ENCODE assay signal across 27 cellular contexts in the genomic region with DNA sequence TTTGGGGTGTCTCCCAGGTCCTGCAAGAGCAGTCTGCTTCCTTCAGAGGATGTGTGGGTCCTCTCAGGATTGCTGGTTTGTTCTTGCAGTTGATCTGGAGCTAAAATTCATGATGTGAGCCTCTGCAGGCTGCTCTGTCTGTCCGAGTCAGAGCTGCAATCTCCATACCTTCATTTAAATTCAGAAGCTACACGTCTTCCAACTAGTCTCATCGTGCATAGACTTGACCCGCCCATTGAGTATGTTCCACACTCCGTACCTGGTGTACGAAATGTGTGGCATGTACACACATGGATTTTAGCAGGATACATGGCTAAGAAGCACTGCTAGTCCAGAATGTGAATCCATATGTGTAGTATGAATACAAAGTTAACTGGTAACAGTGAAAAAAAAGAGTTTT. TPM values are rescaled to one million over a fixed set of nuclear protein-coding genes. Genes with fewer than 3 reads are reported as not detected.
DNase-seq lines count a peak whose midpoint lies in the region; ATAC-seq, FAIRE-seq and TF ChIP-seq lines count a peak whose summit lies in the region.
"Had no signal": no experiment of that assay in that cellular context is flagged by ENCODE, and none has a peak within 500 bp of the region (broad histone marks: within the 10 kb centered on the region; RNA-seq: fewer than 3 reads in every experiment).

No MANE protein-coding gene starts in this region.

- H3K27me3 ChIP-seq in GM23338 (ENCODE audit: insufficient read depth) = no peaks in the 10 kb centered on the region
- no peaks in the 10 kb centered on the region for H3K27me3 ChIP-seq in H1 (replicated peaks in 1 of 4; ENCODE audit: control insufficient read depth in 3 of 4, extremely low read depth in 1 of 4, insufficient read depth in 3 of 4, low read length in 3 of 4)
- no peaks in the 10 kb centered on the region for H3K27me3 ChIP-seq in keratinocyte (ENCODE audit: control insufficient read depth, extremely low read depth, insufficient read depth, low read length)
- H3K27me3 ChIP-seq: BLaER1 treated with 17β-estradiol and CSF1 and Interleukin-3, amounts not matched to agents 10 nM and 100 nM had no signal

- intact Hi-C loops in activated naive CD4-positive, alpha-beta T cell treated with anti-CD3 and anti-CD28 coated beads for 36 hours (cut with micrococcal nuclease) = no loop called here

- dilution Hi-C loops in keratinocyte (cut with MboI; ENCODE audit: extremely low pct_ligation_motif_present, low sequenced_read_pairs) = no loop called here

- peaks cover 9% of the 10 kb centered on the region; the same call in 2 of the 3 replicates for H3K9me3 Mint-ChIP-seq in GM23338
- no peaks in the 10 kb centered on the region for H3K9me3 Mint-ChIP-seq in activated naive CD4-positive, alpha-beta T cell treated with anti-CD3 and anti-CD28 coated beads for 36 hours
- H3K9me3 Mint-ChIP-seq: CD8-positive, alpha-beta T cell had no signal

- FAIRE-seq in H1 (lab: Jason Lieb, UNC) (no peak), keratinocyte (lab: Jason Lieb, UNC) (peak; percentile 89)
- FAIRE-seq: GM12878, GM12892, GM18507 had no signal

- no peak overlapping the region for H2BK15ac ChIP-seq in H1 (ENCODE audit: low read length)

- H2AFZ ChIP-seq in GM23338 (peak overlapping the region; percentile 79; the same call in 1 of the 2 replicates), H1 (ENCODE audit: low read length) (0 out of 2 replicates have a peak overlapping the region, but pooled peaks have one; percentile 32), keratinocyte (ENCODE audit: control insufficient read depth, low read length) (peak overlapping the region; percentile 93)

- ATAC-seq in GM23338 (no peak), esophagus mucosa (peak; percentile 98), HG03097 (IDR thresholded peaks at IDR 0.05; ENCODE audit: low FRiP score, unreplicated experiment) (no peak)
- ATAC-seq: CD8-positive, alpha-beta T cell; GM12878 had no signal

- no peak overlapping the region for H3K27ac ChIP-seq in GM23338 (ENCODE audit: low read depth)
- no peak overlapping the region for H3K27ac ChIP-seq in H1 (ENCODE audit: low read depth, low read length)
- no peak overlapping the region for H3K27ac ChIP-seq in keratinocyte (ENCODE audit: control insufficient read depth, insufficient read depth, low read length)
- H3K27ac ChIP-seq: BLaER1 treated with 17β-estradiol and CSF1 and Interleukin-3, amounts not matched to agents 10 nM and 100 nM; C4-2B had no signal

- H2BK12ac ChIP-seq in H1 (ENCODE audit: low read depth, low read length) = no peak overlapping the region; the same call in 1 of the 2 replicates

- H3K4me2 ChIP-seq in GM23338 (no peak overlapping the region), H1 (ENCODE audit: insufficient read depth in 1 of 2, low read depth in 2 of 2, low read length in 2 of 2) (no peak overlapping the region), keratinocyte (ENCODE audit: control insufficient read depth, extremely low read depth, insufficient read depth, low read depth, low read length) (peak overlapping the region; percentile 85)
- H3K4me2 ChIP-seq: BLaER1 treated with 17β-estradiol and CSF1 and Interleukin-3, amounts not matched to agents 10 nM and 100 nM had no signal

- H3K36me3 ChIP-seq in GM23338 (ENCODE audit: insufficient read depth) (no peaks in the 10 kb centered on the region), H1 (ENCODE audit: control insufficient read depth in 2 of 4, insufficient read depth in 4 of 4, low read length in 3 of 4) (no peaks in the 10 kb centered on the region), keratinocyte (ENCODE audit: control insufficient read depth in 2 of 2, extremely low read depth in 1 of 2, insufficient read depth in 2 of 2, low read length in 2 of 2) (no peaks in the 10 kb centered on the region)
- H3K36me3 ChIP-seq: BLaER1 treated with 17β-estradiol and CSF1 and Interleukin-3, amounts not matched to agents 10 nM and 100 nM had no signal

- H4K91ac ChIP-seq in H1 (replicated peaks; ENCODE audit: insufficient read length, low read length) = no peak overlapping the region

- POLR2A ChIA-PET in H1 (lab: Charles Lee; ENCODE audit: partially characterized antibody) = no interaction called here

- no peaks in the 10 kb centered on the region for H4K20me1 ChIP-seq in GM23338 (replicated peaks; ENCODE audit: insufficient read depth)
- H4K20me1 ChIP-seq in H1 (replicated peaks in 1 of 2; ENCODE audit: control insufficient read depth in 1 of 2, insufficient read depth in 2 of 2, low read length in 2 of 2) = no peaks in the 10 kb centered on the region
- no peaks in the 10 kb centered on the region for H4K20me1 ChIP-seq in keratinocyte (ENCODE audit: control insufficient read depth, extremely low read depth, insufficient read depth, low read length)
- H4K20me1 ChIP-seq: BLaER1 treated with 17β-estradiol and CSF1 and Interleukin-3, amounts not matched to agents 10 nM and 100 nM had no signal

- peaks cover 2% of the 10 kb centered on the region for H3K27me3 Mint-ChIP-seq in GM23338 (ENCODE audit: insufficient read depth, low read depth, poor library complexity)
- H3K27me3 Mint-ChIP-seq in activated naive CD4-positive, alpha-beta T cell treated with anti-CD3 and anti-CD28 coated beads for 36 hours (ENCODE audit: low read depth) = peaks cover 22% of the 10 kb centered on the region

- no peaks in the 10 kb centered on the region for H3K79me1 ChIP-seq in H1 (ENCODE audit: low read depth, low read length)

- H3F3A ChIP-seq in GM23338 (replicated peaks; ENCODE audit: low read depth) = no peaks in the 10 kb centered on the region

- H3K4me3 ChIP-seq in GM23338 = no peak overlapping the region
- H3K4me3 ChIP-seq in H1 (ENCODE audit: extremely low read depth in 1 of 4, insufficient read depth in 2 of 4, low read depth in 3 of 4, low read length in 4 of 4) = no peak overlapping the region
- H3K4me3 ChIP-seq in keratinocyte (ENCODE audit: control insufficient read depth in 2 of 3, extremely low read depth in 1 of 3, insufficient read depth in 2 of 3, low read depth in 1 of 3, low read length in 3 of 3) = peak overlapping the region in 1 of 3 experiments; percentile 11
- H3K4me3 ChIP-seq: BLaER1 treated with 17β-estradiol and CSF1 and Interleukin-3, amounts not matched to agents 10 nM and 100 nM; GM12878 had no signal

- in situ Hi-C loops in ACHN (cut with HindIII; ENCODE audit: low pct_ligation_motif_present, low pct_unique_long_range_greater_than_20kb, low sequenced_read_pairs) = no loop called here

- H3K9me1 ChIP-seq in keratinocyte (ENCODE audit: control insufficient read depth, extremely low read depth, insufficient read depth, low read length) = no peaks in the 10 kb centered on the region

- no peaks in the 10 kb centered on the region for H3K36me3 Mint-ChIP-seq in GM23338 (ENCODE audit: low read depth)
- H3K36me3 Mint-ChIP-seq in activated naive CD4-positive, alpha-beta T cell treated with anti-CD3 and anti-CD28 coated beads for 36 hours (ENCODE audit: low read depth) = no peaks in the 10 kb centered on the region
- H3K36me3 Mint-ChIP-seq: CD8-positive, alpha-beta T cell had no signal

- H3K27ac Mint-ChIP-seq in GM23338 = no peak overlapping the region
- H3K27ac Mint-ChIP-seq in activated naive CD4-positive, alpha-beta T cell treated with anti-CD3 and anti-CD28 coated beads for 36 hours = no peak overlapping the region
- H3K27ac Mint-ChIP-seq: B cell; CD4-positive, alpha-beta T cell; CD8-positive, alpha-beta T cell had no signal

- H4K5ac ChIP-seq in H1 (ENCODE audit: insufficient read length, low read depth, low read length) = no peak overlapping the region

- TF ChIP-seq POLR2A in H1 (IDR thresholded peaks at IDR 0.05; ENCODE audit: control extremely low read depth in 1 of 2, low read depth in 2 of 2, low read length in 2 of 2) = no peak

- WGBS in H1 (ENCODE audit: extremely low coverage in 1 of 2, insufficient coverage in 1 of 2, insufficient read length in 1 of 2, insufficient replicate concordance in 2 of 2, low coverage in 1 of 2, low lambda C conversion rate in 2 of 2, missing lambda C conversion rate in 1 of 2), 2 experiments = 95% methylated on average over 6 of the region's 6 CpGs; no CpG with 5 or more reads in 1 of the 2 experiments

- H3K79me2 ChIP-seq in GM23338 (replicated peaks; ENCODE audit: insufficient read depth) = no peaks in the 10 kb centered on the region
- no peaks in the 10 kb centered on the region for H3K79me2 ChIP-seq in H1 (ENCODE audit: control insufficient read depth in 1 of 2, insufficient read depth in 2 of 2, low read length in 2 of 2)
- no peaks in the 10 kb centered on the region for H3K79me2 ChIP-seq in keratinocyte (ENCODE audit: control insufficient read depth, insufficient read depth, low read length)

- H3K23me2 ChIP-seq in H1 (ENCODE audit: low read depth, low read length) = no peaks in the 10 kb centered on the region

- no peak for TF ChIP-seq EP300 in H1 (IDR thresholded peaks at IDR 0.05; ENCODE audit: borderline replicate concordance in 1 of 2, low read depth in 2 of 2, low read length in 2 of 2)

- no peak for TF ChIP-seq RAD21 in H1 (IDR thresholded peaks at IDR 0.05 in 1 of 2, conservative IDR thresholded peaks at IDR 0.05 in 1 of 2; ENCODE audit: low read depth in 2 of 2, low read length in 2 of 2)

- TF ChIP-seq CTCF in GM23338 (conservative IDR thresholded peaks at IDR 0.05; ENCODE audit: low read depth in 2 of 2) (no peak), H1 (IDR thresholded peaks at IDR 0.05; ENCODE audit: control extremely low read depth in 1 of 3, insufficient read depth in 1 of 3, low read depth in 1 of 3, low read length in 3 of 3) (no peak), keratinocyte (optimal IDR thresholded peaks at IDR 0.05 in 1 of 3, IDR thresholded peaks at IDR 0.05 in 1 of 3, conservative IDR thresholded peaks at IDR 0.05 in 1 of 3; ENCODE audit: extremely low read depth in 1 of 3, insufficient read depth in 2 of 3, low read length in 3 of 3) (no peak)

- DNase-seq in GM23338 (ENCODE audit: low spot score) = no peak
- no peak for DNase-seq in H1 (ENCODE audit: low read depth in 1 of 2, low spot score in 2 of 2)
- no peak for DNase-seq in keratinocyte (ENCODE audit: low read depth, low spot score)
- no peak for DNase-seq in activated naive CD4-positive, alpha-beta T cell treated with anti-CD3 and anti-CD28 coated beads for 36 hours
- DNase-seq in ACHN = no peak
- DNase-seq in SK-N-DZ (ENCODE audit: low spot score) = no peak
- DNase-seq: 8988T; AML-193; Caco-2; Calu3; CD4-positive, alpha-beta T cell; CD8-positive, alpha-beta T cell; DMS 273 treated with DMSO at 0.1 percent for 48 hours; DMS153; DMS53; DMS79; DND-41; EL; GDM1 had no signal

- no peaks in the 10 kb centered on the region for H3K4me1 ChIP-seq in GM23338 (ENCODE audit: insufficient read depth)
- H3K4me1 ChIP-seq in H1 (replicated peaks in 1 of 4; ENCODE audit: control insufficient read depth in 3 of 4, insufficient read depth in 4 of 4, low read length in 3 of 4) = peaks cover 0 to 3% (median 0%) of the 10 kb centered on the region in 4 experiments; a peak in 1 of 7 replicates
- peaks cover 10% of the 10 kb centered on the region for H3K4me1 ChIP-seq in keratinocyte (ENCODE audit: control insufficient read depth, extremely low read depth, insufficient read depth, low read length)
- H3K4me1 ChIP-seq: Caco-2 had no signal

- H3K9me2 ChIP-seq in GM23338 (ENCODE audit: insufficient read depth) = no peaks in the 10 kb centered on the region

- H2BK20ac ChIP-seq in H1 (ENCODE audit: low read length) = no peak overlapping the region

- no peak overlapping the region for H3K23ac ChIP-seq in H1 (ENCODE audit: insufficient read length)

- H2AK5ac ChIP-seq in H1 (ENCODE audit: low read depth, low read length) = no peak overlapping the region

- H3K4me1 Mint-ChIP-seq in GM23338 = no peaks in the 10 kb centered on the region
- H3K4me1 Mint-ChIP-seq in activated naive CD4-positive, alpha-beta T cell treated with anti-CD3 and anti-CD28 coated beads for 36 hours (ENCODE audit: low read depth) = no peaks in the 10 kb centered on the region
- H3K4me1 Mint-ChIP-seq: B cell had no signal

- no peak overlapping the region for H2BK5ac ChIP-seq in H1 (ENCODE audit: low read depth, low read length)

- CTCF ChIA-PET in H1 (lab: Charles Lee; ENCODE audit: partially characterized antibody) = no interaction called here
- CTCF ChIA-PET in activated naive CD4-positive, alpha-beta T cell treated with anti-CD3 and anti-CD28 coated beads for 36 hours (lab: Charles Lee) = no interaction called here

- H3K9me3 ChIP-seq in H1 (ENCODE audit: insufficient read depth in 2 of 2, low read depth in 1 of 2, low read length in 1 of 2) (no peaks in the 10 kb centered on the region), keratinocyte (ENCODE audit: control insufficient read depth, low read depth, low read length) (no peaks in the 10 kb centered on the region)
- H3K9me3 ChIP-seq: Caco-2 had no signal

- H2BK120ac ChIP-seq in H1 (replicated peaks; ENCODE audit: low read depth, low read length) = no peak overlapping the region

- H3K14ac ChIP-seq in H1 (ENCODE audit: insufficient read length) = no peak overlapping the region

- no peak overlapping the region for H4K8ac ChIP-seq in H1 (ENCODE audit: extremely low read depth, insufficient read depth, low read length)

- no peak overlapping the region for H3K4ac ChIP-seq in H1 (replicated peaks; ENCODE audit: insufficient read length, low read depth, low read length)

- no peak overlapping the region for H3K9ac ChIP-seq in H1 (replicated peaks in 1 of 4; ENCODE audit: extremely low read depth in 1 of 4, low read depth in 3 of 4, low read length in 3 of 4)
- H3K9ac ChIP-seq in keratinocyte (ENCODE audit: control insufficient read depth, extremely low read depth, insufficient read depth, low read length) = no peak overlapping the region
- H3K9ac ChIP-seq: BLaER1 treated with 17β-estradiol and CSF1 and Interleukin-3, amounts not matched to agents 10 nM and 100 nM had no signal

- no peak overlapping the region for H3K56ac ChIP-seq in H1 (replicated peaks; ENCODE audit: insufficient read length, low read depth, low read length)

- H3K4me3 Mint-ChIP-seq in GM23338 = no peak overlapping the region
- no peak overlapping the region for H3K4me3 Mint-ChIP-seq in activated naive CD4-positive, alpha-beta T cell treated with anti-CD3 and anti-CD28 coated beads for 36 hours
- H3K4me3 Mint-ChIP-seq: B cell; CD4-positive, alpha-beta T cell; CD8-positive, alpha-beta T cell had no signal

- H3K18ac ChIP-seq in H1 (ENCODE audit: extremely low read depth, low read length) = no peak overlapping the region

RNA-seq across cellular contexts. Expression of gene RGS2, which starts 25.0 kb away (rescaled TPM):
- 13.1 and 13.8 TPM in 2 replicates for total RNA-seq in GM23338 (2014; rRNA removed; shearing (Covaris generic))
- polyA plus RNA-seq in GM23338 (2016; fragmentation: Nextera tagmentation; extraction: Ambion mirVana) = 17.7 and 24.8 TPM in 2 replicates
- 16.6 and 17.0 TPM in 2 replicates for total RNA-seq in H1 (2021; fragmentation: NEBNext Ultra II Directional; extraction: Animal tissue kit (Norgen Biotek cat#: 25700))
- polyA plus RNA-seq in H1 (2011; rRNA removed) = 4.4 and 9.1 TPM in 2 replicates
- polyA plus RNA-seq in H1 (2011; cell fraction: cytosol; rRNA removed) = 12.6 TPM
- 2.3 TPM for polyA plus RNA-seq in H1 (2011; cell fraction: nucleus; rRNA removed)
- polyA plus RNA-seq in H1 (2012, experiment 1 of 2) = 10.8 to 14.4 TPM (median 11.1 TPM) in 4 replicates
- 0.85 TPM for polyA plus RNA-seq in H1 (2012, experiment 2 of 2)
- 15.9 TPM for polyA plus RNA-seq in H1 (2013, experiment 1 of 2)
- 16.0 TPM for polyA plus RNA-seq in H1 (2013, experiment 2 of 2)
- polyA minus RNA-seq in H1 (2011; rRNA and poly(A)+ RNA removed) = 5.4 and 6.6 TPM in 2 replicates
- 10.8 TPM for polyA minus RNA-seq in H1 (2011; cell fraction: cytosol; rRNA and poly(A)+ RNA removed)
- 20.5 TPM for polyA minus RNA-seq in H1 (2011; cell fraction: nucleus; rRNA and poly(A)+ RNA removed)
- 10.8 TPM for total RNA-seq in esophagus mucosa
- polyA plus RNA-seq in keratinocyte = 10.9 to 146 TPM (median 128 TPM) in 3 replicates
- polyA plus RNA-seq in keratinocyte (2011; ENCODE audit: low read depth) = 131 TPM
- polyA plus RNA-seq in keratinocyte (2011; cell fraction: cytosol; rRNA removed) = 55.4 and 96.6 TPM in 2 replicates
- polyA plus RNA-seq in keratinocyte (2011; cell fraction: nucleus; rRNA removed) = 277 and 402 TPM in 2 replicates
- polyA plus RNA-seq in keratinocyte (2012; ENCODE audit: low replicate concordance) = 8.7 and 111 TPM in 2 replicates
- polyA minus RNA-seq in keratinocyte = 1.4 to 48.5 TPM (median 42.6 TPM) in 3 replicates
- polyA minus RNA-seq in keratinocyte (2011; cell fraction: cytosol; rRNA and poly(A)+ RNA removed) = 17.1 TPM
- polyA minus RNA-seq in keratinocyte (2011; cell fraction: nucleus; rRNA and poly(A)+ RNA removed) = 84.9 and 147 TPM in 2 replicates
- 10 to 100 TPM; 11.7 to 11.8 TPM for total RNA-seq in activated naive CD4-positive, alpha-beta T cell treated with anti-CD3 and anti-CD28 coated beads for 36 hours
- polyA plus RNA-seq in SK-N-DZ (2014; cell fraction: cytosol; rRNA removed) = 24.2 and 37.9 TPM in 2 replicates
- 17.4 and 24.7 TPM in 2 replicates for polyA plus RNA-seq in SK-N-DZ (2014; cell fraction: nucleus; rRNA removed)

Comparison
In these comparisons a context has a peak if more than half of its experiments do, and no peak if none do; other contexts are left out.
1. H2AFZ ChIP-seq: peak in every context shown above with its lines; median percentile 93 in keratinocyte; 79 in GM23338; 32 in H1.